In the genomic region with DNA sequence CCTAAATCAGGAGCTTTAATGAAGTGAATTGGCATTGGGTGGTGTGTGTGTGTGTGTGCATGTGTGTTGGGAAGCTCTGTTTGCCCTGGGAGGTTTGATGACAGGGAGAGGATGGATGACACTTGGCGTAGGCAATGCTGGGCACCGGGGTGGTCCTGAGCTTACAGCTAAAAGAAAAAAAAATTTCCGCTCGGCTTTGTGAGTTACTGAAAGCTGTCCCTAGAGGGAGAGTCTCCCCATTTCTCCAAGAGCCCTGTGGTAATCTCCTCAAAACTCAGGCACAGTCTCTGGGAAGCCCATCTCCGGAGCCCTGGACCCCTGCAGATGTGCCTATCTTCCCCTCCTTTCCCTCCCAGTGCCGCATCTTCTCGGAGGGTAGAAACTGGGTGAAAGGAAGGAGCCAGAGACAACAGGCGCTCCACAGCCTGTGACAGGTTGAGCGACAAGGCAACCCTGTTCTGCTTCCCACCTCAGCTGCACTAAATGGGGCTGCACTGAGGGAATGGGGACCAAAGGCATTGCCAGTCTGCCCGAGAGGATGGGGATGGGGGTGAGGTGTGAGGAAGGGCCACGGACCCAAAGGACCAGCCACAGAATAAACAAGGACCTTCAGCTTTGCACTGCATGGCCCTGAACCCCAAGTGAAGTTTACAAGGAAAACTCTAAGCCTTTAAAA, we compare ENCODE assay signal across 16 cellular contexts. TPM values are rescaled to one million over a fixed set of nuclear protein-coding genes. Genes with fewer than 3 reads are reported as not detected.
DNase-seq lines count a peak whose midpoint lies in the region; ATAC-seq and TF ChIP-seq lines count a peak whose summit lies in the region.
"Had no signal": no experiment of that assay in that cellular context is flagged by ENCODE, and none has a peak within 500 bp of the region (broad histone marks: within the 10 kb centered on the region; RNA-seq: fewer than 3 reads in every experiment).

No MANE protein-coding gene starts in this region.

- peaks cover 2% of the 10 kb centered on the region for H3K36me3 Mint-ChIP-seq in neural progenitor cell

- no peak overlapping the region for H3K9ac ChIP-seq in HUES64 (ENCODE audit: low read depth, low read length)
- no peak overlapping the region for H3K9ac ChIP-seq in neural progenitor cell
- H3K9ac ChIP-seq: KMS-11 had no signal

- H3K79me2 ChIP-seq in neural progenitor cell (ENCODE audit: low read depth) = no peaks in the 10 kb centered on the region

- H3K4me3 Mint-ChIP-seq in neural progenitor cell = peak overlapping the region; percentile 84
- H3K4me3 Mint-ChIP-seq: activated CD4-positive, alpha-beta memory T cell treated with anti-CD3 and anti-CD28 coated beads, Interleukin-2, amount 10 ng/mL, durations not matched to agents 7 days and 5 days; effector memory CD8-positive, alpha-beta T cell had no signal

- H3K9me3 Mint-ChIP-seq in neural progenitor cell = no peaks in the 10 kb centered on the region
- H3K9me3 Mint-ChIP-seq: activated CD4-positive, alpha-beta memory T cell treated with anti-CD3 and anti-CD28 coated beads, Interleukin-2, amount 10 ng/mL, durations not matched to agents 7 days and 5 days; effector memory CD8-positive, alpha-beta T cell had no signal

- no peak overlapping the region for H2AFZ ChIP-seq in neural progenitor cell (replicated peaks)

- no peaks in the 10 kb centered on the region for H3K9me3 ChIP-seq in HUES64 (ENCODE audit: insufficient read depth, low read depth, low read length)
- H3K9me3 ChIP-seq in neural progenitor cell (ENCODE audit: low read depth) = no peaks in the 10 kb centered on the region
- H3K9me3 ChIP-seq: pancreas, tibial artery had no signal

- H4K20me1 ChIP-seq in neural progenitor cell (ENCODE audit: low read depth) = peaks cover 96% of the 10 kb centered on the region

- intact Hi-C loops in Right ventricle myocardium superior (cut with DNase I) = no loop called here

- H3K27me3 Mint-ChIP-seq in neural progenitor cell (ENCODE audit: insufficient read depth, low read depth) = peaks cover 69% of the 10 kb centered on the region

- H3K36me3 ChIP-seq in HUES64 (ENCODE audit: insufficient read depth, low read length) (no peaks in the 10 kb centered on the region), neural progenitor cell (no peaks in the 10 kb centered on the region)
- H3K36me3 ChIP-seq: pancreas, tibial artery had no signal

- 11% methylated on average over 11 of the region's 11 CpGs for whole genome bisulfite sequencing in HUES64

- DNase-seq in GM13976 (ENCODE audit: low spot score) (peak; percentile 14), coronary artery (ENCODE audit: low spot score) (peak; percentile 50), neural progenitor cell (ENCODE audit: low spot score) (peak; percentile 69), AG20443 (ENCODE audit: low spot score) (no peak), Right ventricle myocardium superior (no peak)
- DNase-seq in stimulated activated CD4-positive, alpha-beta T cell treated with anti-CD3 and anti-CD28 coated beads, Interleukin-1b, Interleukin-23, amount 100 ng/mL, for 48 hours = no peak
- DNase-seq: activated CD4-positive, alpha-beta memory T cell treated with anti-CD3 and anti-CD28 coated beads, Interleukin-2, amount 10 ng/mL, durations not matched to agents 7 days and 5 days; effector memory CD8-positive, alpha-beta T cell; pancreas; T-helper 9 cell had no signal

- H3F3A ChIP-seq in neural progenitor cell (ENCODE audit: low read depth) = peaks cover 40% of the 10 kb centered on the region

- TF ChIP-seq CTCF in GM13976 (IDR thresholded peaks at IDR 0.05; ENCODE audit: borderline replicate concordance, control extremely low read depth, extremely low read depth, insufficient read depth, missing control alignments) (no peak), coronary artery (IDR thresholded peaks at IDR 0.05) (no peak), neural progenitor cell (IDR thresholded peaks at IDR 0.05) (peak; percentile 10)

- H3K4me1 Mint-ChIP-seq in neural progenitor cell = peaks cover 66% of the 10 kb centered on the region

- H3K27me3 ChIP-seq in HUES64 (ENCODE audit: insufficient read depth, low read length) (peaks cover 100% of the 10 kb centered on the region), neural progenitor cell (peaks cover 100% of the 10 kb centered on the region)

- no peak overlapping the region for H3K27ac ChIP-seq in HUES64 (ENCODE audit: low read depth, low read length)
- no peak overlapping the region for H3K27ac ChIP-seq in coronary artery
- no peak overlapping the region for H3K27ac ChIP-seq in neural progenitor cell
- H3K27ac ChIP-seq: KMS-11, pancreas, tibial artery had no signal

- in situ Hi-C loops in GM13976 (cut with MboI; ENCODE audit: low sequenced_read_pairs, unreplicated experiment) = no loop called here

- no peak for ATAC-seq in HG03159 (IDR thresholded peaks at IDR 0.05; ENCODE audit: unreplicated experiment)
- ATAC-seq in Right ventricle myocardium superior (ENCODE audit: poor library complexity) = no peak
- ATAC-seq: effector memory CD8-positive, alpha-beta T cell had no signal

- peak overlapping the region; percentile 93 for H3K4me2 ChIP-seq in neural progenitor cell
- H3K4me2 ChIP-seq: KMS-11 had no signal

- H3K4me1 ChIP-seq in HUES64 (ENCODE audit: insufficient read depth, low read length) (peaks cover 44% of the 10 kb centered on the region), neural progenitor cell (peaks cover 45% of the 10 kb centered on the region)

- H3K27ac Mint-ChIP-seq in neural progenitor cell = no peak overlapping the region
- H3K27ac Mint-ChIP-seq: activated CD4-positive, alpha-beta memory T cell treated with anti-CD3 and anti-CD28 coated beads, Interleukin-2, amount 10 ng/mL, durations not matched to agents 7 days and 5 days; effector memory CD8-positive, alpha-beta T cell had no signal

- H3K4me3 ChIP-seq in HUES64 (ENCODE audit: low read length) (0 out of 2 replicates have a peak overlapping the region, but pooled peaks have one; percentile 46), coronary artery (no peak overlapping the region), neural progenitor cell (peak overlapping the region; percentile 49)

RNA-seq across cellular contexts. Expression of a gene that starts 35.8 kb away (rescaled TPM):
- not detected for polyA plus RNA-seq in HUES64 (2013, experiment 1 of 2)
- polyA plus RNA-seq in HUES64 (2013, experiment 2 of 2) = not detected
- total RNA-seq in neural progenitor cell (ENCODE audit: low replicate concordance) (not detected in 2 replicates), Right ventricle myocardium superior (not detected)
- total RNA-seq: activated CD4-positive, alpha-beta memory T cell treated with anti-CD3 and anti-CD28 coated beads, Interleukin-2, amount 10 ng/mL, durations not matched to agents 7 days and 5 days; frontal cortex had no signal
- polyA plus RNA-seq: pancreas had no signal

RNA-seq across cellular contexts. Expression of a gene that starts 40.8 kb away (rescaled TPM):
- not detected for polyA plus RNA-seq in HUES64 (2013, experiment 1 of 2)
- not detected for polyA plus RNA-seq in HUES64 (2013, experiment 2 of 2)
- total RNA-seq in neural progenitor cell (ENCODE audit: low replicate concordance) (not detected in 2 replicates), Right ventricle myocardium superior (not detected)
- total RNA-seq: activated CD4-positive, alpha-beta memory T cell treated with anti-CD3 and anti-CD28 coated beads, Interleukin-2, amount 10 ng/mL, durations not matched to agents 7 days and 5 days; frontal cortex; pancreas had no signal
- polyA plus RNA-seq: pancreas had no signal

RNA-seq across cellular contexts. Expression of a gene that starts 47.8 kb away (rescaled TPM):
- not detected for polyA plus RNA-seq in HUES64 (2013, experiment 1 of 2)
- not detected for polyA plus RNA-seq in HUES64 (2013, experiment 2 of 2)
- not detected in 2 replicates for total RNA-seq in neural progenitor cell (ENCODE audit: low replicate concordance)
- not detected for total RNA-seq in Right ventricle myocardium superior
- total RNA-seq: activated CD4-positive, alpha-beta memory T cell treated with anti-CD3 and anti-CD28 coated beads, Interleukin-2, amount 10 ng/mL, durations not matched to agents 7 days and 5 days; pancreas had no signal
- polyA plus RNA-seq: CD14-positive monocyte, pancreas had no signal

Comparison
In these comparisons a context has a peak if more than half of its experiments do, and no peak if none do; other contexts are left out.
1. DNase-seq: peak in GM13976 (single experiment), coronary artery (single experiment) and neural progenitor cell (single experiment); none in AG20443 (single experiment), Right ventricle myocardium superior (single experiment) and stimulated activated CD4-positive, alpha-beta T cell treated with anti-CD3 and anti-CD28 coated beads, Interleukin-1b, Interleukin-23, amount 100 ng/mL, for 48 hours (single experiment).